20 cellular contexts compared by ENCODE assay signal in the genomic region with DNA sequence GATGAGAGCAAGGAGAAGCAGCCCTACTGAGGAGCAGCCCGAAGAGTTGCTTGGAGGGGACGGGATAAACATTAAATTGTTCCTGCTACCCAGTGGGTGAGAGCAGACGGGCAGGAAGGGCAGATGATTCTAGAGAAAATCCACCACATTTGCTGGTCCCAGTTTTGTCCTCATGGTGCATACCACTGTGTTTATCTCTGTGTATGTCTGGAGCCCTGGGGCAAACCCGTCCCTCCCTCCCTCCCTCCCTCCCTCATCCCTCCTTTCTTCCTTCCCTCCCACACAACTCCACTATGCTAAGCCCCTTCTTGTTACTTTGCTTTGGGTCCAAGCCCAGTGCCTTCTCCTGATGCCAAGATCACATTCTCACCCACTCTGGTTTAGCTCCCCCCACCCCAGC.
"Had no signal": no experiment of that assay in that cellular context is flagged by ENCODE, and none has a peak within 500 bp of the region (broad histone marks: within the 10 kb centered on the region; RNA-seq: fewer than 3 reads in every experiment).

No MANE protein-coding gene starts in this region.

- DNase-seq: effector memory CD4-positive, alpha-beta T cell; esophagus squamous epithelium; foreskin fibroblast; heart left ventricle; hippocampal formation; kidney glomerular epithelial cell; mammary epithelial cell; mucosa of descending colon; naive thymus-derived CD8-positive, alpha-beta T cell; nucleus accumbens; ovary; small intestine; stimulated activated CD4-positive, alpha-beta T cell treated with anti-CD3 and anti-CD28 coated beads, Interleukin-12 subunit alpha, Interleukin-12 subunit beta, amount 100 ng/mL, for 4 hours; stimulated activated CD4-positive, alpha-beta T cell treated with anti-CD3 and anti-CD28 coated beads, Interleukin-2, amount 100 ng/mL, for 48 hours; stimulated activated naive CD8-positive, alpha-beta T cell treated with anti-CD3 and anti-CD28 coated beads, Interleukin-15, Interleukin-2, amounts not matched to agents 100 U/mL and 50 U/mL, for 24 hours had no signal

- H3K4me3 ChIP-seq: esophagus squamous epithelium, heart left ventricle, mucosa of descending colon, ovary, right atrium auricular region, suprapubic skin, tibial nerve had no signal

- H3K9me3 ChIP-seq: esophagus squamous epithelium, heart left ventricle, ovary, right atrium auricular region, suprapubic skin, tibial nerve had no signal

- H3K27me3 ChIP-seq: ovary, right atrium auricular region, suprapubic skin had no signal

- H3K36me3 ChIP-seq: esophagus squamous epithelium, heart left ventricle, ovary, right atrium auricular region, suprapubic skin, tibial nerve had no signal

- H3K27ac ChIP-seq: epithelial cell of prostate, esophagus squamous epithelium, heart left ventricle, ovary, right atrium auricular region, suprapubic skin, tibial nerve had no signal

- FAIRE-seq: islet of Langerhans, small intestine had no signal
